Comparison of ENCODE assay signal across 17 cellular contexts in genomic region chr7:16123117-16123770, GRCh38.
"Had no signal": no experiment of that assay in that cellular context is flagged by ENCODE, and none has a peak within 500 bp of the region (broad histone marks: within the 10 kb centered on the region; RNA-seq: fewer than 3 reads in every experiment).

No MANE protein-coding gene starts in this region.

- H3K4me3 ChIP-seq: MG63 had no signal

- H3K27me3 ChIP-seq: MG63 had no signal

- DNase-seq: IMR-90, Karpas-422, KG1, MG63, NCI-H1092, NCI-H1105 treated with DMSO at 0.1 percent for 48 hours, NCI-H1417 treated with DMSO at 0.1 percent for 48 hours, NCI-H1694, NCI-H187 treated with DMSO at 0.1 percent for 48 hours, NCI-H2029 treated with DMSO at 0.1 percent for 48 hours, NCI-H2227 treated with DMSO at 0.1 percent for 48 hours, NCI-H524, NCI-H526 treated with DMSO at 0.1 percent for 48 hours, NCI-H82, Right ventricle myocardium superior, RPMI8226, SIG-M5 had no signal

- H3K36me3 ChIP-seq: MG63 had no signal
